ENCODE assay signal across 8 cellular contexts in the genomic region with DNA sequence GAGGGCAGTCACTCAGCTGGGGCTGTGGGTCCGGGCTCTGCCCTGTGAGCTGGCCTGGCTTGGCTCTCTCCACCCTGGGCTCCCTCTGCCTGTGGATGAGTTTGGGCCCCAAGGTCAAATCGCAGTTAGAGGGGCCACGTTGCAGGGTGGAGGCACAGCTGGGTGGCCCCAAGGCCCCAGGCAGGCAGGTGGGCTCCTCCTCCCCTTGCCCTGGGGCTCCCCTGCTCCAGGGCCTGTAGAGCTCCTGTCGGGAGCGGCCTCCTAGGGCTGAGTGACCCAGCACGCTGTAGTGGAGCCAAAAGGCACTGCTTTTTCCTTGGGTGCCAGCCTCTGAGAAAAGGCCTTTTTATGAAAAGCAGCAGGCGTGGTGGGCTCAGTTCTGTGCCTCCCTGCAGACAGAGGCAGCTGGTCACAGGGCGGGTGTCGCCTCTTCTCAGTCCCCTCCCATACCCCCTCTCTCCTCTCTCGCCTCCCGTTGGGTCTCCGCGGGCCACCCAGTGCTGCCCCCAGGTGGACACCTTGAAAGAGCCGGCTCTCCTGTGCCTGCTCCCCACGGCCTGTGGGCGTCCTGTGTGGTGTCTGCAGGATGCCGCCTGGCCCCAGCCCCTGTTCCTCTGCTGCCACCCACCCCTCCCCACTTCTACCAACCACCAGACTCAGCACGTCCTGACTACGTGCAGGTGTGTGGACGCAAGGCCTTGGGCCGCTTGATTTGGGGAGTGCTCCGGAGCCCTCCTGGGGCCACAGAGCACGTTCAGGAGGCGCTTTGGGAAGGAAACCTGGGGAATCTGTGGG. TPM values are rescaled to one million over a fixed set of nuclear protein-coding genes. Genes with fewer than 3 reads are reported as not detected.
A peak's percentile ranks its signal among the peaks of the same experiment; 100 is the strongest.
DNase-seq lines count a peak whose midpoint lies in the region; ATAC-seq lines count a peak whose summit lies in the region.

No MANE protein-coding gene starts in this region.

- H3K36me3 ChIP-seq in iPS-20b (ENCODE audit: insufficient read depth, low read depth, low read length) = peaks cover 46% of the 10 kb centered on the region

- peak; percentile 42 for DNase-seq in EL
- DNase-seq in T-helper 17 cell = peak; percentile 57 to 68 (median 59)
- DNase-seq in astrocyte of the hippocampus (ENCODE audit: low read depth, low spot score) = peak; percentile 74
- peak; percentile 66 for DNase-seq in stimulated activated CD4-positive, alpha-beta T cell treated with anti-CD3 and anti-CD28 coated beads, Interleukin-2, amount 100 ng/mL, for 4 hours (ENCODE audit: low read depth)

- no peaks in the 10 kb centered on the region for H3K9me3 ChIP-seq in T-helper 17 cell (ENCODE audit: control insufficient read depth, low read length, poor library complexity, severe bottlenecking)
- H3K9me3 ChIP-seq in iPS-20b (ENCODE audit: insufficient read depth, low read depth, low read length) = no peaks in the 10 kb centered on the region

- H3K4me3 ChIP-seq in iPS-20b (ENCODE audit: low read length) = no peak overlapping the region

- H3K36me3 Mint-ChIP-seq in T-helper 17 cell (ENCODE audit: low read depth) = peaks cover 7% of the 10 kb centered on the region

- H3K4me3 Mint-ChIP-seq in T-helper 17 cell = no peak overlapping the region

- H3K27ac Mint-ChIP-seq in T-helper 17 cell = no peak overlapping the region

- H3K9ac ChIP-seq in iPS-20b (ENCODE audit: low read depth, low read length) = peak overlapping the region; percentile 58

- peaks cover 19% of the 10 kb centered on the region for H3K4me1 ChIP-seq in iPS-20b (ENCODE audit: insufficient read depth, low read length)

- ATAC-seq in HG03432 (IDR thresholded peaks at IDR 0.05; ENCODE audit: unreplicated experiment) = peak; percentile 68
- peak; percentile 91 for ATAC-seq in T-helper 17 cell
- ATAC-seq in GM18520 (IDR thresholded peaks at IDR 0.05; ENCODE audit: unreplicated experiment) = no peak
- ATAC-seq in HG03025 (IDR thresholded peaks at IDR 0.05; ENCODE audit: low FRiP score, unreplicated experiment) = no peak

- H3K27me3 Mint-ChIP-seq in T-helper 17 cell = no peaks in the 10 kb centered on the region

- no peaks in the 10 kb centered on the region for H3K27me3 ChIP-seq in iPS-20b (ENCODE audit: insufficient read depth, low read length)

- peaks cover 14% of the 10 kb centered on the region for H3K4me1 Mint-ChIP-seq in T-helper 17 cell

- no peak overlapping the region for H3K27ac ChIP-seq in iPS-20b (ENCODE audit: low read length)

RNA-seq across cellular contexts. Expression of a gene that starts 13.2 kb away (rescaled TPM):
- 10 to 100 TPM; 13.1 to 16.0 TPM for total RNA-seq in T-helper 17 cell

RNA-seq across cellular contexts. Expression of a gene that starts 13.6 kb away (rescaled TPM):
- total RNA-seq in T-helper 17 cell = 100 to 1,000 TPM; 144 to 158 TPM

RNA-seq across cellular contexts. Expression of a gene that starts 26.0 kb away (rescaled TPM):
- total RNA-seq in T-helper 17 cell = 10 to 100 TPM; 13.8 to 14.3 TPM

RNA-seq across cellular contexts. Expression of a gene that starts 34.5 kb away (rescaled TPM):
- 10 to 100 TPM; 32.3 to 34.1 TPM for total RNA-seq in T-helper 17 cell

Comparison
In these comparisons a context has a peak if more than half of its experiments do, and no peak if none do; other contexts are left out.
1. ATAC-seq: peak in HG03432 (single experiment) and T-helper 17 cell (single experiment); none in GM18520 (single experiment) and HG03025 (single experiment).
2. Peak in every context shown above with its lines, with median percentiles within 50 percentile points of each other: DNase-seq.